ENCODE assay signal across 30 cellular contexts in the genomic region with DNA sequence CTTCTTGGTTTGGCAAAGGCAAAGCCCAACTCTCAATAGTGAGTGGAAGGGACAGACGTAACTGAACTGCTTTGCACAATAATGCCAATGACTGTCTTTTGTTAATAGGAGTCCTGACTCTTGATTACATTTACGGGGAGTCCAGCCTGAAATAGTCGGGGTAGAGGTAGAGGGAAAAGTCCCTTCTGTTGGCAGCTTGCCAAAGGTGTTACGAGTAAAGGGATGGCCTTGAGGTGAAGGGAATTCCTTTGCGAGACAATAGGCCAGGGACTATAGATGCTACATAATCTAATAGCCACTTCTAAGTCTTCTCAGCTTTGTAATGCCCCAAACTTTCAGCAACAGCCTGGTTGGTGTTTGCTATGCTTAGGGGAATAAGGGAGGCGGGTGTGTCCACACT. TPM values are rescaled to one million over a fixed set of nuclear protein-coding genes. Genes with fewer than 3 reads are reported as not detected.
DNase-seq lines count a peak whose midpoint lies in the region; ATAC-seq, FAIRE-seq and TF ChIP-seq lines count a peak whose summit lies in the region.
"Had no signal": no experiment of that assay in that cellular context is flagged by ENCODE, and none has a peak within 500 bp of the region (broad histone marks: within the 10 kb centered on the region; RNA-seq: fewer than 3 reads in every experiment).

No MANE protein-coding gene starts in this region.

- WGBS in H1 (ENCODE audit: extremely low coverage in 1 of 2, insufficient coverage in 1 of 2, insufficient read length in 1 of 2, insufficient replicate concordance in 2 of 2, low coverage in 1 of 2, low lambda C conversion rate in 2 of 2, missing lambda C conversion rate in 1 of 2), 2 experiments, result 30% methylated on average over 6 of the region's 6 CpGs; no CpG with 5 or more reads in 1 of the 2 experiments

- no peak for FAIRE-seq in H1 (lab: Jason Lieb, UNC)
- FAIRE-seq: frontal cortex had no signal

- peak overlapping the region in 3 of 4 experiments; percentile 21 to 58 (median 34); a peak in 4 of 7 replicates for H3K9ac ChIP-seq in H1 (replicated peaks in 1 of 4; ENCODE audit: extremely low read depth in 1 of 4, low read depth in 3 of 4, low read length in 3 of 4)
- H3K9ac ChIP-seq: GM23248 had no signal

- H3K4me3 Mint-ChIP-seq in nephron, result peak overlapping the region; percentile 0 to 34 (median 30)
- no peak overlapping the region for H3K4me3 Mint-ChIP-seq in activated T-helper 17 cell treated with anti-CD3 and anti-CD28 coated beads, Interleukin-2, amount 50 U/mL, for 72 hours

- DNase-seq in NCI-H2196 (lab: John Stamatoyannopoulos, UW; ENCODE audit: unreplicated experiment) (peak; percentile 36), NCI-H2196 treated with DMSO at 0.1 percent for 48 hours (lab: John Stamatoyannopoulos, UW; ENCODE audit: unreplicated experiment) (no peak), H1 (ENCODE audit: low read depth in 1 of 2, low spot score in 2 of 2) (no peak), NCI-H226 (no peak), KBM-7 (no peak)
- DNase-seq: activated CD8-positive, alpha-beta memory T cell treated with anti-CD3 and anti-CD28 coated beads for 24 hours; activated naive CD4-positive, alpha-beta T cell treated with Interleukin-2 at 50 U/mL for 16 hours; activated T-cell treated with anti-CD3 and anti-CD28 coated beads, Interleukin-2, amount 50 U/mL, for 1 hour; AML-193; amniotic stem cell; CD8-positive, alpha-beta T cell; DMS79 treated with DMSO at 0.1 percent for 48 hours; effector memory CD8-positive, alpha-beta T cell; GM23248; hippocampal formation; NCI-H1092 treated with DMSO at 0.1 percent for 48 hours; NCI-H187 treated with DMSO at 0.1 percent for 48 hours; NCI-H446 treated with DMSO at 0.1 percent for 48 hours; Peyer's patch; stimulated activated CD4-positive, alpha-beta T cell treated with anti-CD3 and anti-CD28 coated beads, Interleukin-2, amount 100 ng/mL, for 24 hours; T-cell; upper lobe of left lung had no signal

- peak overlapping the region; percentile 72 to 90 for H3K4me2 ChIP-seq in H1 (ENCODE audit: insufficient read depth in 1 of 2, low read depth in 2 of 2, low read length in 2 of 2)
- H3K4me2 ChIP-seq: smooth muscle cell had no signal

- H3K4me1 ChIP-seq in HEK293 (ENCODE audit: control insufficient read depth, insufficient read depth, low read length) (no peaks in the 10 kb centered on the region), H1 (replicated peaks in 1 of 4; ENCODE audit: control insufficient read depth in 3 of 4, insufficient read depth in 4 of 4, low read length in 3 of 4) (peaks cover 0 to 22% (median 9%) of the 10 kb centered on the region in 4 experiments; a peak in 6 of 7 replicates)

- H3K27me3 Mint-ChIP-seq in nephron (ENCODE audit: low read depth), result peaks cover 14% of the 10 kb centered on the region
- no peaks in the 10 kb centered on the region for H3K27me3 Mint-ChIP-seq in activated T-helper 17 cell treated with anti-CD3 and anti-CD28 coated beads, Interleukin-2, amount 50 U/mL, for 72 hours
- H3K27me3 Mint-ChIP-seq: effector memory CD8-positive, alpha-beta T cell; T-cell had no signal

- H3K27ac Mint-ChIP-seq in nephron, result peak overlapping the region in 1 of 3 experiments; percentile 25
- no peak overlapping the region for H3K27ac Mint-ChIP-seq in activated T-helper 17 cell treated with anti-CD3 and anti-CD28 coated beads, Interleukin-2, amount 50 U/mL, for 72 hours
- H3K27ac Mint-ChIP-seq: CD8-positive, alpha-beta T cell had no signal

- H3K36me3 ChIP-seq in HEK293 (ENCODE audit: control insufficient read depth in 2 of 2, insufficient read depth in 1 of 2, low read length in 2 of 2) (peaks cover 0 to 3% of the 10 kb centered on the region in 2 experiments; a peak in 1 of 3 replicates), H1 (ENCODE audit: control insufficient read depth in 2 of 4, insufficient read depth in 4 of 4, low read length in 3 of 4) (peaks cover 0 to 4% (median 0%) of the 10 kb centered on the region in 4 experiments; a peak in 1 of 8 replicates)
- H3K36me3 ChIP-seq: esophagus muscularis mucosa, Peyer's patch, upper lobe of left lung had no signal

- 0 out of 3 replicates have a peak, but pooled peaks of 1 of the 2 experiments have one; percentile 20 for TF ChIP-seq POLR2A in H1 (IDR thresholded peaks at IDR 0.05; ENCODE audit: control extremely low read depth in 1 of 2, low read depth in 2 of 2, low read length in 2 of 2)

- H3K23me2 ChIP-seq in H1 (ENCODE audit: low read depth, low read length), result peaks cover 12% of the 10 kb centered on the region

- no peak overlapping the region; the same call in 1 of the 2 replicates for H2BK12ac ChIP-seq in H1 (ENCODE audit: low read depth, low read length)

- in situ Hi-C loops in KBM-7 (cut with MboI; ENCODE audit: low pct_unique_long_range_greater_than_20kb, low sequenced_read_pairs), result no loop called here

- H3K14ac ChIP-seq in H1 (ENCODE audit: insufficient read length), result no peak overlapping the region

- no peak for TF ChIP-seq CTCF in HEK293 (tag by site-specific recombination; IDR thresholded peaks at IDR 0.05)
- TF ChIP-seq CTCF in H1 (IDR thresholded peaks at IDR 0.05; ENCODE audit: control extremely low read depth in 1 of 3, insufficient read depth in 1 of 3, low read depth in 1 of 3, low read length in 3 of 3), result no peak
- no peak for TF ChIP-seq CTCF in nephron (IDR thresholded peaks at IDR 0.05; ENCODE audit: unreplicated experiment in 3 of 3)

- peak overlapping the region; percentile 75 for H4K91ac ChIP-seq in H1 (replicated peaks; ENCODE audit: insufficient read length, low read length)

- H2AFZ ChIP-seq in H1 (ENCODE audit: low read length), result no peak overlapping the region
- H2AFZ ChIP-seq: GM23248 had no signal

- no peak overlapping the region for H3K27ac ChIP-seq in HEK293 (ENCODE audit: extremely low read depth, low read depth, low read length)
- H3K27ac ChIP-seq in H1 (ENCODE audit: low read depth, low read length), result peak overlapping the region; percentile 39
- H3K27ac ChIP-seq: coronary artery, esophagus muscularis mucosa, GM23248, upper lobe of left lung had no signal

- peak overlapping the region; percentile 21 for H2BK120ac ChIP-seq in H1 (replicated peaks; ENCODE audit: low read depth, low read length)

- peaks cover 10% of the 10 kb centered on the region for H3K79me1 ChIP-seq in H1 (ENCODE audit: low read depth, low read length)

- no peak overlapping the region for H4K5ac ChIP-seq in H1 (ENCODE audit: insufficient read length, low read depth, low read length)

- no peak overlapping the region for H3K23ac ChIP-seq in H1 (ENCODE audit: insufficient read length)

- H2BK20ac ChIP-seq in H1 (ENCODE audit: low read length), result no peak overlapping the region

- CTCF ChIA-PET in HEK293 (lab: Yijun Ruan, JAX) (interaction anchor here (0.7 to 0.9 kb wide), 3 partner anchors 9 to 1026 kb away, joined by 3 read pairs; no protein-coding TSS in a partner anchor), H1 (lab: Charles Lee; ENCODE audit: partially characterized antibody) (interaction anchor here (1.0 kb wide), 1 partner anchor 123 kb away, joined by 3 read pairs; no protein-coding TSS in a partner anchor)

- H3K4me3 ChIP-seq in HEK293 (ENCODE audit: low read depth, low read length) (no peak overlapping the region), H1 (ENCODE audit: extremely low read depth in 1 of 4, insufficient read depth in 2 of 4, low read depth in 3 of 4, low read length in 4 of 4) (peak overlapping the region; percentile 75 to 92 (median 81))
- H3K4me3 ChIP-seq: coronary artery, esophagus muscularis mucosa, GM23248, Peyer's patch, smooth muscle cell, upper lobe of left lung had no signal

- H4K8ac ChIP-seq in H1 (ENCODE audit: extremely low read depth, insufficient read depth, low read length), result no peak overlapping the region

- H4K20me1 ChIP-seq in H1 (replicated peaks in 1 of 2; ENCODE audit: control insufficient read depth in 1 of 2, insufficient read depth in 2 of 2, low read length in 2 of 2), result peaks cover 11% of the 10 kb centered on the region in 2 experiments

- H2AK5ac ChIP-seq in H1 (ENCODE audit: low read depth, low read length), result no peak overlapping the region

- H3K79me2 ChIP-seq in H1 (ENCODE audit: control insufficient read depth in 1 of 2, insufficient read depth in 2 of 2, low read length in 2 of 2), result peaks cover 18 to 60% of the 10 kb centered on the region in 2 experiments

- H3K9me3 ChIP-seq in HEK293 (ENCODE audit: control insufficient read depth, insufficient read depth, low read depth, low read length) (no peaks in the 10 kb centered on the region), H1 (ENCODE audit: insufficient read depth in 2 of 2, low read depth in 1 of 2, low read length in 1 of 2) (no peaks in the 10 kb centered on the region)
- H3K9me3 ChIP-seq: esophagus muscularis mucosa, Peyer's patch, upper lobe of left lung had no signal

- H2BK5ac ChIP-seq in H1 (ENCODE audit: low read depth, low read length), result peak overlapping the region; percentile 36; the same call in 1 of the 2 replicates

- peak overlapping the region; percentile 44 for H3K4ac ChIP-seq in H1 (replicated peaks; ENCODE audit: insufficient read length, low read depth, low read length)

- peak overlapping the region; percentile 72; the same call in 1 of the 2 replicates for H3K18ac ChIP-seq in H1 (ENCODE audit: extremely low read depth, low read length)

- TF ChIP-seq RAD21 in H1 (IDR thresholded peaks at IDR 0.05 in 1 of 2, conservative IDR thresholded peaks at IDR 0.05 in 1 of 2; ENCODE audit: low read depth in 2 of 2, low read length in 2 of 2), result no peak

- peaks cover 19% of the 10 kb centered on the region for H3K4me1 Mint-ChIP-seq in nephron
- H3K4me1 Mint-ChIP-seq in activated T-helper 17 cell treated with anti-CD3 and anti-CD28 coated beads, Interleukin-2, amount 50 U/mL, for 72 hours, result peaks cover 14% of the 10 kb centered on the region

- peak overlapping the region; percentile 9 for H3K56ac ChIP-seq in H1 (replicated peaks; ENCODE audit: insufficient read length, low read depth, low read length)

- no peak overlapping the region for H2BK15ac ChIP-seq in H1 (ENCODE audit: low read length)

- H3K36me3 Mint-ChIP-seq in nephron (ENCODE audit: low read depth), result no peaks in the 10 kb centered on the region
- H3K36me3 Mint-ChIP-seq in activated T-helper 17 cell treated with anti-CD3 and anti-CD28 coated beads, Interleukin-2, amount 50 U/mL, for 72 hours (ENCODE audit: low read depth), result peaks cover 7% of the 10 kb centered on the region
- H3K36me3 Mint-ChIP-seq: T-cell had no signal

- no peaks in the 10 kb centered on the region for H3K27me3 ChIP-seq in H1 (replicated peaks in 1 of 4; ENCODE audit: control insufficient read depth in 3 of 4, extremely low read depth in 1 of 4, insufficient read depth in 3 of 4, low read length in 3 of 4)
- H3K27me3 ChIP-seq: esophagus muscularis mucosa, Peyer's patch, upper lobe of left lung had no signal

- no peaks in the 10 kb centered on the region for H3K9me3 Mint-ChIP-seq in nephron
- no peaks in the 10 kb centered on the region for H3K9me3 Mint-ChIP-seq in activated T-helper 17 cell treated with anti-CD3 and anti-CD28 coated beads, Interleukin-2, amount 50 U/mL, for 72 hours
- H3K9me3 Mint-ChIP-seq: CD8-positive, alpha-beta T cell; effector memory CD8-positive, alpha-beta T cell; T-cell had no signal

- ATAC-seq in activated T-helper 17 cell treated with anti-CD3 and anti-CD28 coated beads, Interleukin-2, amount 50 U/mL, for 72 hours (replicated peaks), result no peak
- ATAC-seq: CD8-positive, alpha-beta T cell; effector memory CD8-positive, alpha-beta T cell; T-cell had no signal

- POLR2A ChIA-PET in HEK293 (lab: Yijun Ruan, JAX) (no interaction called here), H1 (lab: Charles Lee; ENCODE audit: partially characterized antibody) (interaction anchor here (0.6 to 1.1 kb wide), 4 partner anchors 12 to 354 kb away, joined by 3 read pairs; a partner anchor contains a TSS)

- no peak for TF ChIP-seq EP300 in H1 (IDR thresholded peaks at IDR 0.05; ENCODE audit: borderline replicate concordance in 1 of 2, low read depth in 2 of 2, low read length in 2 of 2)

RNA-seq across cellular contexts. Expression of a gene that starts 2.2 kb away (rescaled TPM):
- 69.3 and 75.5 TPM in 2 replicates for total RNA-seq in H1 (2021; fragmentation: NEBNext Ultra II Directional; extraction: Animal tissue kit (Norgen Biotek cat#: 25700))
- polyA plus RNA-seq in H1 (2011; rRNA removed), result 25.2 and 27.5 TPM in 2 replicates
- polyA plus RNA-seq in H1 (2011; cell fraction: cytosol; rRNA removed), result 42.9 TPM
- 40.0 TPM for polyA plus RNA-seq in H1 (2011; cell fraction: nucleus; rRNA removed)
- polyA plus RNA-seq in H1 (2012, experiment 1 of 2), result 33.9 to 44.9 TPM (median 40.9 TPM) in 4 replicates
- 4.4 TPM for polyA plus RNA-seq in H1 (2012, experiment 2 of 2)
- 37.4 TPM for polyA plus RNA-seq in H1 (2013, experiment 1 of 2)
- 38.2 TPM for polyA plus RNA-seq in H1 (2013, experiment 2 of 2)
- 83.2 and 93.8 TPM in 2 replicates for polyA minus RNA-seq in H1 (2011; rRNA and poly(A)+ RNA removed)
- polyA minus RNA-seq in H1 (2011; cell fraction: cytosol; rRNA and poly(A)+ RNA removed), result 51.6 TPM
- 59.4 TPM for polyA minus RNA-seq in H1 (2011; cell fraction: nucleus; rRNA and poly(A)+ RNA removed)
- total RNA-seq in activated T-helper 17 cell treated with anti-CD3 and anti-CD28 coated beads, Interleukin-2, amount 50 U/mL, for 72 hours, result 10 to 100 TPM; 31.2 to 42.4 TPM

RNA-seq across cellular contexts. Expression of a gene that starts 31.5 kb away (rescaled TPM):
- 0.44 TPM in 1 of 2 replicates, not detected in the other for total RNA-seq in H1 (2021; fragmentation: NEBNext Ultra II Directional; extraction: Animal tissue kit (Norgen Biotek cat#: 25700))
- polyA plus RNA-seq in H1 (2011; rRNA removed), result 0.06 and 0.08 TPM in 2 replicates
- 0.05 TPM for polyA plus RNA-seq in H1 (2011; cell fraction: cytosol; rRNA removed)
- not detected for polyA plus RNA-seq in H1 (2011; cell fraction: nucleus; rRNA removed)
- 0.05 to 0.15 TPM (median 0.13 TPM) in 3 of 4 replicates, not detected in the other for polyA plus RNA-seq in H1 (2012, experiment 1 of 2)
- not detected for polyA plus RNA-seq in H1 (2012, experiment 2 of 2)
- 0.24 TPM for polyA plus RNA-seq in H1 (2013, experiment 1 of 2)
- polyA plus RNA-seq in H1 (2013, experiment 2 of 2), result 0.28 TPM
- polyA minus RNA-seq in H1 (2011; rRNA and poly(A)+ RNA removed), result 0.03 TPM in 1 of 2 replicates, not detected in the other
- not detected for polyA minus RNA-seq in H1 (2011; cell fraction: cytosol; rRNA and poly(A)+ RNA removed)
- not detected for polyA minus RNA-seq in H1 (2011; cell fraction: nucleus; rRNA and poly(A)+ RNA removed)
- total RNA-seq in activated T-helper 17 cell treated with anti-CD3 and anti-CD28 coated beads, Interleukin-2, amount 50 U/mL, for 72 hours, result under 1 TPM in 1 of 2 donors, not detected in 1; 0.65 TPM
- total RNA-seq: CD8-positive, alpha-beta T cell; frontal cortex; GM23248; osteoblast had no signal
